8 cellular contexts compared by ENCODE assay signal in the genomic region with DNA sequence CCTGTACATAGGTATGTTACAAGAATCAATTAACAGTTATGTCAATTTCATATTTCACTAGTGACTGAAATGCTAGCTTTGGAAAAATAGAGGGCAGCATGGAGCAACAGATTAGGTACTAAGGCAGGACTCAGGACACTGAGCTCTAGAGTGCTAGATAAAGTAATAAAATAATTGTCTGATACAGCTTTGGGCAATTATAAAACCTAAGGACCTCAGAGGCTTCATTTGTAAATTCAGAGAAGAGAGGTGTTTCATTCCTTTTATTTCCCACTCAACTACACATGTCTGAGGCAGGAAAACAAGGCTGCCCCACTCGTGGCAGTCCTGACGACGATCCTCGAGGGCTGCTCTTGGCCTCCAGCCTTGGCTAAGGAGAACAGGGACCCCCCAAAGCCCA.
DNase-seq lines count a peak whose midpoint lies in the region; ATAC-seq and TF ChIP-seq lines count a peak whose summit lies in the region.

No MANE protein-coding gene starts in this region.

- H3K14ac ChIP-seq in mesenchymal stem cell (ENCODE audit: low read length in 2 of 2), result no peak overlapping the region

- H3K79me1 ChIP-seq in mesenchymal stem cell (replicated peaks; ENCODE audit: low read length, poor library complexity, severe bottlenecking), result peaks cover 4% of the 10 kb centered on the region

- no peak overlapping the region for H2BK12ac ChIP-seq in mesenchymal stem cell (ENCODE audit: low read length in 2 of 2)

- no peak overlapping the region for H2AFZ ChIP-seq in mesenchymal stem cell (ENCODE audit: low read depth, low read length)

- WGBS in mesenchymal stem cell, result 93% methylated on average over 4 of the region's 4 CpGs

- no peak overlapping the region for H2AK5ac ChIP-seq in mesenchymal stem cell (ENCODE audit: low read length, severe bottlenecking)

- no peak overlapping the region for H3K4me2 ChIP-seq in mesenchymal stem cell (ENCODE audit: low read length, poor library complexity, severe bottlenecking)

- no peak overlapping the region for H2BK15ac ChIP-seq in mesenchymal stem cell (ENCODE audit: low read depth, poor library complexity, severe bottlenecking)

- peak overlapping the region; percentile 76 for H3K9ac ChIP-seq in mesenchymal stem cell (ENCODE audit: low read length)

- H3K9me3 ChIP-seq in mesenchymal stem cell (ENCODE audit: control insufficient read depth, low read length), result no peaks in the 10 kb centered on the region

- ATAC-seq in HG02642 (IDR thresholded peaks at IDR 0.05; ENCODE audit: poor library complexity, unreplicated experiment), result no peak
- ATAC-seq in GM19035 (IDR thresholded peaks at IDR 0.05; ENCODE audit: unreplicated experiment), result no peak
- ATAC-seq in HG03135 (IDR thresholded peaks at IDR 0.05; ENCODE audit: unreplicated experiment), result no peak

- no peak overlapping the region for H3K4ac ChIP-seq in mesenchymal stem cell (ENCODE audit: low read depth in 1 of 2, low read length in 2 of 2)

- no peaks in the 10 kb centered on the region for H3K36me3 ChIP-seq in brain microvascular endothelial cell (replicated peaks)
- peaks cover 0 to 24% of the 10 kb centered on the region in 2 experiments for H3K36me3 ChIP-seq in mesenchymal stem cell (ENCODE audit: control insufficient read depth in 1 of 2, insufficient read depth in 2 of 2, low read depth in 1 of 2, low read length in 2 of 2)

- no peak overlapping the region for H4K8ac ChIP-seq in mesenchymal stem cell (ENCODE audit: low read length)

- peak; percentile 3 to 46 for DNase-seq in NCI-H2081 (lab: John Stamatoyannopoulos, UW)
- DNase-seq in NCI-H2081 treated with DMSO at 0.1 percent for 48 hours (lab: John Stamatoyannopoulos, UW), result no peak
- DNase-seq in NCI-H1694 (lab: John Stamatoyannopoulos, UW), result peak; percentile 53
- peak; percentile 32 for DNase-seq in brain microvascular endothelial cell
- DNase-seq in mesenchymal stem cell, result peak; percentile 24

- H3K4me3 ChIP-seq in brain microvascular endothelial cell (ENCODE audit: low read depth, low read length) (no peak overlapping the region), mesenchymal stem cell (ENCODE audit: insufficient read depth in 1 of 2, low read depth in 1 of 2, low read length in 2 of 2) (no peak overlapping the region)

- H3K27ac ChIP-seq in brain microvascular endothelial cell, result no peak overlapping the region
- no peak overlapping the region for H3K27ac ChIP-seq in mesenchymal stem cell (ENCODE audit: low read length, poor library complexity, severe bottlenecking)

- in situ Hi-C loops in brain microvascular endothelial cell (cut with HindIII; ENCODE audit: low pct_ligation_motif_present, low sequenced_read_pairs), result loop anchor here (25.0 kb wide), 1 partner anchor 181 kb away; a partner anchor contains a TSS

- H4K91ac ChIP-seq in mesenchymal stem cell (ENCODE audit: low read length), result no peak overlapping the region

- H3K23ac ChIP-seq in mesenchymal stem cell (ENCODE audit: low read length in 2 of 2), result no peak overlapping the region

- no peak overlapping the region for H3K18ac ChIP-seq in mesenchymal stem cell (ENCODE audit: low read depth in 1 of 2, low read length in 2 of 2)

- H3K4me1 ChIP-seq in mesenchymal stem cell (ENCODE audit: control insufficient read depth, insufficient read depth, low read depth, low read length), result peaks cover 2% of the 10 kb centered on the region

- no peak overlapping the region for H2BK5ac ChIP-seq in mesenchymal stem cell (ENCODE audit: low read depth, low read length, poor library complexity, severe bottlenecking)

- peak; percentile 61 for TF ChIP-seq CTCF in brain microvascular endothelial cell (IDR thresholded peaks at IDR 0.05; ENCODE audit: low read depth, low read length, missing control alignments)

- H2BK120ac ChIP-seq in mesenchymal stem cell (ENCODE audit: low read depth, low read length), result no peak overlapping the region

- no peaks in the 10 kb centered on the region for H3K27me3 ChIP-seq in brain microvascular endothelial cell (replicated peaks)
- H3K27me3 ChIP-seq in mesenchymal stem cell (ENCODE audit: control insufficient read depth in 1 of 2, insufficient read depth in 1 of 2, low read length in 2 of 2), result no peaks in the 10 kb centered on the region
